ENCODE assay signal across 18 cellular contexts in the genomic region with DNA sequence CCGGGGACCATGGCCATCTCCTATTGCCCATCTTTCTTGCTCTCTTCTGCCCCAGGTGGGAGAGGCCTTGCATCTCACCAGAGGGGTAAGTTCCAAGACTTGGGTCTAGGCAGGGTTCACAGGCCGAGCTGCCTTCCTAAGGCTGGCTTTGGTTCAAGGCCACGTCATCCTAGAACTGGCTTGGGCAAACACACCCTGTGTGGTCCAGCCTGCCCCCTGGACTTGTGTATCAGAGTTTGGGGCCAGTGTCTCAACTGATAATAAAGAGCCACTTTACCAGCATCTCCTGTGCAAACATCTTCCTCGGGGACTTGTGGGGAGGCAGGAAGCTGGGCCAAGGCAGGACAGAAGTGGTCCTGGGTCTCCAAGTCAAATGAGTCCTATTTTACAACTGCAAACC.
"Had no signal": no experiment of that assay in that cellular context is flagged by ENCODE, and none has a peak within 500 bp of the region (broad histone marks: within the 10 kb centered on the region; RNA-seq: fewer than 3 reads in every experiment).

No MANE protein-coding gene starts in this region.

- ATAC-seq: effector memory CD8-positive, alpha-beta T cell; gastroesophageal sphincter; left lobe of liver; mucosa of descending colon; naive thymus-derived CD8-positive, alpha-beta T cell had no signal

- H3K36me3 ChIP-seq: ovary, right atrium auricular region, upper lobe of left lung, uterus had no signal

- H3K4me3 Mint-ChIP-seq: dendritic cell treated with granulocyte-macrophage colony-stimulating factor and Interleukin-4, amounts not matched to agents 40 ng/mL and 50 ng/mL, for 4 days; effector memory CD8-positive, alpha-beta T cell; naive thymus-derived CD8-positive, alpha-beta T cell had no signal

- H3K27ac ChIP-seq: gastroesophageal sphincter, ovary, right atrium auricular region, tibial artery, upper lobe of left lung, uterus had no signal

- H3K27me3 ChIP-seq: gastroesophageal sphincter, ovary, right atrium auricular region, tibial artery, upper lobe of left lung, uterus had no signal

- H3K9me3 ChIP-seq: gastroesophageal sphincter, ovary, right atrium auricular region, tibial artery, uterus had no signal

- H3K27ac Mint-ChIP-seq: dendritic cell treated with granulocyte-macrophage colony-stimulating factor and Interleukin-4, amounts not matched to agents 40 ng/mL and 50 ng/mL, for 4 days; effector memory CD8-positive, alpha-beta T cell had no signal

- DNase-seq: effector memory CD8-positive, alpha-beta T cell; glutamatergic neuron; islet precursor cell; mammary epithelial cell; mucosa of descending colon; naive thymus-derived CD8-positive, alpha-beta T cell; nucleus accumbens; ovary; small intestine; stimulated activated CD4-positive, alpha-beta T cell treated with anti-CD3 and anti-CD28 coated beads, Interleukin-2, amount 100 ng/mL, for 48 hours; stimulated activated naive CD4-positive, alpha-beta T cell treated with Interleukin-2 at 50 U/mL for 16 hours; tibial artery; upper lobe of left lung; uterus had no signal

- H3K4me3 ChIP-seq: gastroesophageal sphincter, mucosa of descending colon, ovary, right atrium auricular region, tibial artery, upper lobe of left lung, uterus had no signal

- H3K27me3 Mint-ChIP-seq: dendritic cell treated with granulocyte-macrophage colony-stimulating factor and Interleukin-4, amounts not matched to agents 40 ng/mL and 50 ng/mL, for 4 days; effector memory CD8-positive, alpha-beta T cell; naive thymus-derived CD8-positive, alpha-beta T cell had no signal

- H3K4me1 ChIP-seq: gastroesophageal sphincter, tibial artery, uterus had no signal
